In the genomic region with DNA sequence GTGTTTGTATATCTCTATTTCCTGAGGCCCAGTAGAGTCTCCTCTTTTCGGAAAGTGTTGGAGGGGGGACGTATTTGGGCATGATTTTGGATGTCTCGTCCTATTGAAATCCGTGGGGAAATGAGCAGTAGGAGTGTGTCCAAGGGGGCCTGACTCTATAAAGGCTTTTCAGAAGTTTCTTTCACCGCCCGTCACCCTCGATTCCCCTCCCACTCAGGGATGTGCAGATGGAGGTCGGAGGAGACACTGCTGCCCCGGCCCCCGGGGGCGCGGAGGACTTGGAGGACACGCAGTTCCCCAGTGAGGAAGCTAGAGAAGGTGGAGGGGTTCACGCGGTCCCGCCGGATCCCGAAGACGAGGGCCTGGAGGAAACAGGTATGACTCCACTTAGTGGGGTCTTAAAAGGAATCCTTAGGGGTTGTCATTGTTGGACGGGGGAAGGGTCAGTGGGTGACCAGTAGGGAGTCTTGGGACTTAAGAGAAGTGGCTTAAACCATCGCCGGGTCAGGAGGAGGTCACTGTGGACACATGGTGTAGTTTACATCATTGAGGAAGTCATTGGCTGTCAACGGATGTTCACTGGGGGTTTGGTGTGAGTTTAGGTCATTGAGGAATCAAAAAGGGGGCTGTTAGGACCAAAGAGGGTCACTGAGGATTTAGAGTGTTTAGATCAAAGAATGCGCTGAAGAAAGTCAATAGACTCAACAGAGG, we compare ENCODE assay signal across 8 cellular contexts. TPM values are rescaled to one million over a fixed set of nuclear protein-coding genes. Genes with fewer than 3 reads are reported as not detected.
DNase-seq lines count a peak whose midpoint lies in the region; ATAC-seq and TF ChIP-seq lines count a peak whose summit lies in the region.

No MANE protein-coding gene starts in this region.

- CTCF ChIA-PET in RWPE1 (lab: Yijun Ruan, JAX) = no interaction called here
- CTCF ChIA-PET in mammary epithelial cell (lab: Charles Lee; ENCODE audit: low non-redundant PET) = interaction anchor here (0.7 kb wide), 1 partner anchor 98 kb away, joined by 5 read pairs; no protein-coding TSS in a partner anchor

- 23% methylated on average over 5 of the region's 24 CpGs for WGBS in mammary epithelial cell (ENCODE audit: low coverage, missing lambda C conversion rate)
- 5 to 6% methylated on average over 24 of the region's 24 CpGs for WGBS in lower leg skin, 2 donors
- 3 to 5% (median 4%) methylated on average over 24 of the region's 24 CpGs for WGBS in stomach, 5 donors

- H3K4me1 ChIP-seq in BE2C = no peaks in the 10 kb centered on the region
- H3K4me1 ChIP-seq in mammary epithelial cell (ENCODE audit: insufficient read depth, low read length) = peaks cover 10% of the 10 kb centered on the region
- peaks cover 9 to 44% (median 32%) of the 10 kb centered on the region in 4 donors for H3K4me1 ChIP-seq in stomach

- peak overlapping the region; percentile 100 for H2AFZ ChIP-seq in mammary epithelial cell (ENCODE audit: low read depth, low read length)

- POLR2A ChIA-PET in RWPE1 (lab: Yijun Ruan, JAX; ENCODE audit: low non-redundant PET) = no interaction called here

- H3K27me3 ChIP-seq in BE2C (no peaks in the 10 kb centered on the region), mammary epithelial cell (ENCODE audit: insufficient read depth, low read length) (no peaks in the 10 kb centered on the region), stomach (no peaks in the 10 kb centered on the region)

- in situ Hi-C loops in mammary epithelial cell (cut with MboI; ENCODE audit: low sequenced_read_pairs in 2 of 2) = no loop called here

- peaks cover 40% of the 10 kb centered on the region for H3K79me2 ChIP-seq in mammary epithelial cell (ENCODE audit: insufficient read depth, low read length)

- no peaks in the 10 kb centered on the region for H4K20me1 ChIP-seq in mammary epithelial cell (ENCODE audit: insufficient read depth, low read length)

- DNase-seq in BE2C (no peak), RWPE1 (ENCODE audit: low spot score) (peak; percentile 11), mammary epithelial cell (no peak), lower leg skin (ENCODE audit: low spot score in 2 of 2) (peak in 1 of 2 donors; percentile 88), stomach (no peak), amniotic stem cell (lab: John Stamatoyannopoulos, UW) (no peak)

- dilution Hi-C loops in mammary epithelial cell (cut with HindIII; ENCODE audit: low sequenced_read_pairs) = no loop called here

- TSS peak; percentile 90 for BruUV-seq in mammary epithelial cell (replicated peaks; lab: Mats Ljungman, UMichigan)

- no peak for TF ChIP-seq CTCF in BE2C (IDR thresholded peaks at IDR 0.05; ENCODE audit: low read depth, low read length)
- no peak for TF ChIP-seq CTCF in RWPE1 (conservative IDR thresholded peaks at IDR 0.05; ENCODE audit: low read depth)
- TF ChIP-seq CTCF in mammary epithelial cell (conservative IDR thresholded peaks at IDR 0.05 in 1 of 2, IDR thresholded peaks at IDR 0.05 in 1 of 2; ENCODE audit: extremely low read depth in 1 of 2, insufficient read depth in 1 of 2, low read depth in 1 of 2, low read length in 2 of 2) = no peak
- no peak for TF ChIP-seq CTCF in lower leg skin (IDR thresholded peaks at IDR 0.05)
- no peak for TF ChIP-seq CTCF in stomach (IDR thresholded peaks at IDR 0.05)

- no peaks in the 10 kb centered on the region for H3K9me3 ChIP-seq in BE2C
- no peaks in the 10 kb centered on the region for H3K9me3 ChIP-seq in mammary epithelial cell (replicated peaks; ENCODE audit: insufficient read depth, low read length)
- no peaks in the 10 kb centered on the region for H3K9me3 ChIP-seq in stomach

- H3K4me3 ChIP-seq in BE2C (ENCODE audit: low read depth, low read length) = peak overlapping the region; percentile 99
- H3K4me3 ChIP-seq in mammary epithelial cell (replicated peaks in 1 of 3; ENCODE audit: insufficient read depth in 1 of 3, low read depth in 2 of 3, low read length in 3 of 3) = peak overlapping the region; percentile 73 to 87 (median 74)
- peak overlapping the region; percentile 74 for H3K4me3 ChIP-seq in lower leg skin (ENCODE audit: low read depth, poor library complexity, severe bottlenecking)
- peak overlapping the region; percentile 72 to 85 (median 80) for H3K4me3 ChIP-seq in stomach

- H3K36me3 ChIP-seq in BE2C (peaks cover 5% of the 10 kb centered on the region; the same call in 1 of the 2 replicates), mammary epithelial cell (ENCODE audit: insufficient read depth, low read length) (no peaks in the 10 kb centered on the region), stomach (peaks cover 14 to 37% (median 34%) of the 10 kb centered on the region in 4 donors)

- H3K9ac ChIP-seq in mammary epithelial cell (ENCODE audit: insufficient read depth, low read length) = peak overlapping the region; percentile 75

- TF ChIP-seq POLR2A in lower leg skin (IDR thresholded peaks at IDR 0.05) (no peak), stomach (IDR thresholded peaks at IDR 0.05) (no peak)

- TF ChIP-seq EP300 in stomach (IDR thresholded peaks at IDR 0.05) = no peak

- H3K27ac ChIP-seq in RWPE1 (peak overlapping the region; percentile 96), mammary epithelial cell (ENCODE audit: insufficient read depth, low read depth, low read length) (peak overlapping the region; percentile 85), stomach (peak overlapping the region; percentile 88 to 99 (median 96))

- peak overlapping the region; percentile 75 for H3K4me2 ChIP-seq in mammary epithelial cell (ENCODE audit: insufficient read depth, low read depth, low read length)

- intact Hi-C loops in mammary epithelial cell (cut with micrococcal nuclease) (no loop called here), lower leg skin (cut with DNase I; ENCODE audit: low total_unique reads) (no loop called here), stomach (cut with DNase I; ENCODE audit: low total_unique reads) (no loop called here)

- ATAC-seq in GM19438 (IDR thresholded peaks at IDR 0.05; ENCODE audit: low read depth, unreplicated experiment) (peak; percentile 2), HG02885 (IDR thresholded peaks at IDR 0.05; ENCODE audit: poor library complexity, unreplicated experiment) (no peak)

RNA-seq across cellular contexts. Expression of gene MON1B, which starts 0.4 kb away (rescaled TPM):
- 48.2 TPM for polyA plus RNA-seq in BE2C (2012; ENCODE audit: insufficient read depth, insufficient read length, low read depth)
- total RNA-seq in mammary epithelial cell (10 to 100 TPM; 22.3 to 54.7 TPM), lower leg skin (10 to 100 TPM; 13.9 to 22.9 (median 18.8) TPM), stomach (10 to 100 TPM in 4 of 5 donors, 1 to 10 TPM in 1; 9.5 to 48.7 (median 33.0) TPM)
- polyA plus RNA-seq in mammary epithelial cell (23.2 TPM), stomach (10 to 100 TPM in 2 of 3 donors, 1 to 10 TPM in 1; 9.1 to 17.4 (median 13.8) TPM)
- polyA minus RNA-seq in mammary epithelial cell = 29.0 TPM

RNA-seq across cellular contexts. Expression of gene SYCE1L, which starts 7.8 kb away (rescaled TPM):
- polyA plus RNA-seq in BE2C (2012; ENCODE audit: insufficient read depth, insufficient read length, low read depth) = 4.8 TPM
- total RNA-seq in mammary epithelial cell (10 to 100 TPM in 1 of 2 donors, under 1 TPM in 1; 0.33 to 10.6 TPM), lower leg skin (1 to 10 TPM in 3 of 4 donors, under 1 TPM in 1; 0.79 to 3.7 (median 2.2) TPM), stomach (10 to 100 TPM in 1 of 5 donors, not detected in 4; 92.4 TPM)
- polyA plus RNA-seq in mammary epithelial cell (0.48 TPM), stomach (1 to 10 TPM; 3.4 to 6.0 (median 5.0) TPM)
- polyA minus RNA-seq in mammary epithelial cell = not detected
